In genomic region chr1:52364235-52364839, GRCh38 we compare ENCODE assay signal across 9 cellular contexts. TPM values are rescaled to one million over a fixed set of nuclear protein-coding genes. Genes with fewer than 3 reads are reported as not detected.
DNase-seq lines count a peak whose midpoint lies in the region; ATAC-seq, FAIRE-seq and TF ChIP-seq lines count a peak whose summit lies in the region.
"Had no signal": no experiment of that assay in that cellular context is flagged by ENCODE, and none has a peak within 500 bp of the region (broad histone marks: within the 10 kb centered on the region; RNA-seq: fewer than 3 reads in every experiment).

No MANE protein-coding gene starts in this region.

- H4K8ac ChIP-seq in H1 (ENCODE audit: extremely low read depth, insufficient read depth, low read length), result no peak overlapping the region

- no peak for TF ChIP-seq POLR2A in H1 (IDR thresholded peaks at IDR 0.05; ENCODE audit: control extremely low read depth in 1 of 2, low read depth in 2 of 2, low read length in 2 of 2)

- in situ Hi-C loops in GM13976 (cut with MboI; ENCODE audit: low sequenced_read_pairs, unreplicated experiment), result no loop called here

- H2BK120ac ChIP-seq in H1 (replicated peaks; ENCODE audit: low read depth, low read length), result no peak overlapping the region

- peaks cover 12% of the 10 kb centered on the region for H3K23me2 ChIP-seq in H1 (ENCODE audit: low read depth, low read length)

- H3K4me1 ChIP-seq in DOHH2 (ENCODE audit: control insufficient read depth, low read length), result peaks cover 21% of the 10 kb centered on the region
- H3K4me1 ChIP-seq in NT2/D1 (ENCODE audit: insufficient read depth, insufficient read length), result peaks cover 12% of the 10 kb centered on the region
- peaks cover 0 to 9% (median 5%) of the 10 kb centered on the region in 4 experiments for H3K4me1 ChIP-seq in H1 (replicated peaks in 1 of 4; ENCODE audit: control insufficient read depth in 3 of 4, insufficient read depth in 4 of 4, low read length in 3 of 4)
- no peaks in the 10 kb centered on the region for H3K4me1 ChIP-seq in parathyroid adenoma

- TF ChIP-seq EP300 in H1 (IDR thresholded peaks at IDR 0.05; ENCODE audit: borderline replicate concordance in 1 of 2, low read depth in 2 of 2, low read length in 2 of 2), result no peak

- WGBS in H1 (ENCODE audit: extremely low coverage in 1 of 2, insufficient coverage in 1 of 2, insufficient read length in 1 of 2, insufficient replicate concordance in 2 of 2, low coverage in 1 of 2, low lambda C conversion rate in 2 of 2, missing lambda C conversion rate in 1 of 2), 2 experiments, result 86% methylated on average over 5 of the region's 5 CpGs; no CpG with 5 or more reads in 1 of the 2 experiments

- H3K23ac ChIP-seq in H1 (ENCODE audit: insufficient read length), result no peak overlapping the region

- peak overlapping the region; percentile 82; the same call in 1 of the 2 replicates for H3K4me3 ChIP-seq in DOHH2 (ENCODE audit: low read length)
- H3K4me3 ChIP-seq in NT2/D1 (ENCODE audit: insufficient read length, low read depth), result peak overlapping the region; percentile 94
- H3K4me3 ChIP-seq in H1 (ENCODE audit: extremely low read depth in 1 of 4, insufficient read depth in 2 of 4, low read depth in 3 of 4, low read length in 4 of 4), result peak overlapping the region in 2 of 4 experiments; percentile 86 to 92; a peak in 2 of 8 replicates
- no peak overlapping the region for H3K4me3 ChIP-seq in parathyroid adenoma (ENCODE audit: low read depth, low read length)

- H3K79me2 ChIP-seq in DOHH2 (ENCODE audit: control insufficient read depth, low read length) (peaks cover 21% of the 10 kb centered on the region), H1 (ENCODE audit: control insufficient read depth in 1 of 2, insufficient read depth in 2 of 2, low read length in 2 of 2) (peaks cover 0 to 5% of the 10 kb centered on the region in 2 experiments; a peak in 1 of 4 replicates), parathyroid adenoma (peaks cover 3% of the 10 kb centered on the region)

- no peak overlapping the region for H2AFZ ChIP-seq in H1 (ENCODE audit: low read length)
- no peak overlapping the region for H2AFZ ChIP-seq in parathyroid adenoma

- H3K56ac ChIP-seq in H1 (replicated peaks; ENCODE audit: insufficient read length, low read depth, low read length), result no peak overlapping the region

- no peak for ATAC-seq in HG03520 (IDR thresholded peaks at IDR 0.05; ENCODE audit: unreplicated experiment)

- H4K5ac ChIP-seq in H1 (ENCODE audit: insufficient read length, low read depth, low read length), result no peak overlapping the region

- no peaks in the 10 kb centered on the region for H3K9me2 ChIP-seq in DOHH2 (replicated peaks; ENCODE audit: control insufficient read depth, low read length)

- H3K27ac ChIP-seq in DOHH2 (ENCODE audit: low read depth, low read length) (no peak overlapping the region), H1 (ENCODE audit: low read depth, low read length) (no peak overlapping the region), parathyroid adenoma (no peak overlapping the region)

- H3K27me3 ChIP-seq in DOHH2 (ENCODE audit: control insufficient read depth, low read length) (no peaks in the 10 kb centered on the region), NT2/D1 (ENCODE audit: insufficient read depth, insufficient read length) (no peaks in the 10 kb centered on the region), H1 (replicated peaks in 1 of 4; ENCODE audit: control insufficient read depth in 3 of 4, extremely low read depth in 1 of 4, insufficient read depth in 3 of 4, low read length in 3 of 4) (no peaks in the 10 kb centered on the region), parathyroid adenoma (ENCODE audit: control insufficient read depth, insufficient read depth, low read length) (no peaks in the 10 kb centered on the region)

- H4K20me1 ChIP-seq in DOHH2 (ENCODE audit: control insufficient read depth, insufficient read depth, low read depth, low read length) (no peaks in the 10 kb centered on the region), H1 (replicated peaks in 1 of 2; ENCODE audit: control insufficient read depth in 1 of 2, insufficient read depth in 2 of 2, low read length in 2 of 2) (peaks cover 3 to 9% of the 10 kb centered on the region in 2 experiments)

- H2BK20ac ChIP-seq in H1 (ENCODE audit: low read length), result no peak overlapping the region

- H3K4ac ChIP-seq in H1 (replicated peaks; ENCODE audit: insufficient read length, low read depth, low read length), result no peak overlapping the region

- H3K9ac ChIP-seq in NT2/D1 (ENCODE audit: insufficient read length, low read depth) (no peak overlapping the region), H1 (replicated peaks in 1 of 4; ENCODE audit: extremely low read depth in 1 of 4, low read depth in 3 of 4, low read length in 3 of 4) (no peak overlapping the region), parathyroid adenoma (no peak overlapping the region)

- TF ChIP-seq RAD21 in H1 (IDR thresholded peaks at IDR 0.05 in 1 of 2, conservative IDR thresholded peaks at IDR 0.05 in 1 of 2; ENCODE audit: low read depth in 2 of 2, low read length in 2 of 2), result no peak; a peak in 1 of 4 replicates

- DNase-seq in NT2/D1 (ENCODE audit: low read depth, low spot score), result no peak
- DNase-seq in H1 (ENCODE audit: low read depth in 1 of 2, low spot score in 2 of 2), result no peak
- DNase-seq in GM13976 (ENCODE audit: low spot score), result no peak
- DNase-seq in GOT3 (lab: John Stamatoyannopoulos, UW), result no peak
- DNase-seq in activated CD8-positive, alpha-beta memory T cell treated with anti-CD3 and anti-CD28 coated beads, Interleukin-2, amount 50 U/mL, for 4 hours, result no peak
- DNase-seq: NCI-H2029 treated with DMSO at 0.1 percent for 48 hours had no signal

- no peak overlapping the region for H2BK15ac ChIP-seq in H1 (ENCODE audit: low read length)

- H3F3A ChIP-seq in DOHH2 (ENCODE audit: control insufficient read depth, insufficient read depth), result peaks cover 5% of the 10 kb centered on the region; the same call in 1 of the 2 replicates

- no peak overlapping the region for H2BK12ac ChIP-seq in H1 (ENCODE audit: low read depth, low read length)

- H2BK5ac ChIP-seq in H1 (ENCODE audit: low read depth, low read length), result no peak overlapping the region

- POLR2A ChIA-PET in H1 (lab: Charles Lee; ENCODE audit: partially characterized antibody), result interaction anchor here (3.8 kb wide), 1 partner anchor 13 kb away, joined by 20 read pairs; no protein-coding TSS in a partner anchor

- H2AK5ac ChIP-seq in H1 (ENCODE audit: low read depth, low read length), result no peak overlapping the region

- H3K4me2 ChIP-seq in DOHH2 (ENCODE audit: low read length) (peak overlapping the region; percentile 93), H1 (ENCODE audit: insufficient read depth in 1 of 2, low read depth in 2 of 2, low read length in 2 of 2) (peak overlapping the region; percentile 86 to 99; a peak in 3 of 4 replicates), parathyroid adenoma (ENCODE audit: low read length) (peak overlapping the region; percentile 73)

- peaks cover 41% of the 10 kb centered on the region for H3K36me3 ChIP-seq in DOHH2 (ENCODE audit: control insufficient read depth, low read length)
- H3K36me3 ChIP-seq in NT2/D1 (ENCODE audit: insufficient read depth, insufficient read length, low read length), result peaks cover 50% of the 10 kb centered on the region
- H3K36me3 ChIP-seq in H1 (ENCODE audit: control insufficient read depth in 2 of 4, insufficient read depth in 4 of 4, low read length in 3 of 4), result peaks cover 7 to 30% (median 19%) of the 10 kb centered on the region in 4 experiments; a peak in 6 of 8 replicates
- H3K36me3 ChIP-seq in parathyroid adenoma (ENCODE audit: control insufficient read depth, insufficient read depth, low read length), result no peaks in the 10 kb centered on the region

- no peak overlapping the region for H4K91ac ChIP-seq in H1 (replicated peaks; ENCODE audit: insufficient read length, low read length)

- peaks cover 9% of the 10 kb centered on the region; the same call in 1 of the 2 replicates for H3K79me1 ChIP-seq in H1 (ENCODE audit: low read depth, low read length)

- no peak overlapping the region for H3K18ac ChIP-seq in H1 (ENCODE audit: extremely low read depth, low read length)

- no peak for FAIRE-seq in H1 (lab: Jason Lieb, UNC)

- CTCF ChIA-PET in H1 (lab: Charles Lee; ENCODE audit: partially characterized antibody), result interaction anchor here (0.6 to 1.0 kb wide), 3 partner anchors 13 to 16 kb away, joined by 3 to 4 read pairs (median 3); no protein-coding TSS in a partner anchor

- H3K9me3 ChIP-seq in DOHH2 (ENCODE audit: control insufficient read depth, insufficient read depth, low read length) (no peaks in the 10 kb centered on the region), NT2/D1 (ENCODE audit: insufficient read depth, low read length) (no peaks in the 10 kb centered on the region), H1 (ENCODE audit: insufficient read depth in 2 of 2, low read depth in 1 of 2, low read length in 1 of 2) (no peaks in the 10 kb centered on the region), parathyroid adenoma (ENCODE audit: control insufficient read depth, low read length) (no peaks in the 10 kb centered on the region)

- H3K14ac ChIP-seq in H1 (ENCODE audit: insufficient read length), result no peak overlapping the region

- TF ChIP-seq CTCF in DOHH2 (IDR thresholded peaks at IDR 0.05; ENCODE audit: low read depth, low read length, poor library complexity, severe bottlenecking), result peak; percentile 42
- peak; percentile 9 to 40 (median 11); a peak in 2 of 4 replicates for TF ChIP-seq CTCF in H1 (IDR thresholded peaks at IDR 0.05; ENCODE audit: control extremely low read depth in 1 of 3, insufficient read depth in 1 of 3, low read depth in 1 of 3, low read length in 3 of 3)
- TF ChIP-seq CTCF in parathyroid adenoma (IDR thresholded peaks at IDR 0.05), result no peak
- no peak for TF ChIP-seq CTCF in GM13976 (IDR thresholded peaks at IDR 0.05; ENCODE audit: borderline replicate concordance, control extremely low read depth, extremely low read depth, insufficient read depth, missing control alignments)

RNA-seq across cellular contexts. Expression of gene CC2D1B, which starts 1.7 kb away (rescaled TPM):
- total RNA-seq in H1 (2021; fragmentation: NEBNext Ultra II Directional; extraction: Animal tissue kit (Norgen Biotek cat#: 25700)), result 13.1 and 13.8 TPM in 2 replicates
- 7.4 and 9.2 TPM in 2 replicates for polyA plus RNA-seq in H1 (2011; rRNA removed)
- polyA plus RNA-seq in H1 (2011; cell fraction: cytosol; rRNA removed), result 8.9 TPM
- polyA plus RNA-seq in H1 (2011; cell fraction: nucleus; rRNA removed), result 38.0 TPM
- polyA plus RNA-seq in H1 (2012, experiment 1 of 2), result 9.9 to 14.7 TPM (median 14.0 TPM) in 4 replicates
- 10.1 TPM for polyA plus RNA-seq in H1 (2012, experiment 2 of 2)
- 8.6 TPM for polyA plus RNA-seq in H1 (2013, experiment 1 of 2)
- polyA plus RNA-seq in H1 (2013, experiment 2 of 2), result 7.5 TPM
- 8.8 and 10.7 TPM in 2 replicates for polyA minus RNA-seq in H1 (2011; rRNA and poly(A)+ RNA removed)
- polyA minus RNA-seq in H1 (2011; cell fraction: cytosol; rRNA and poly(A)+ RNA removed), result 9.1 TPM
- polyA minus RNA-seq in H1 (2011; cell fraction: nucleus; rRNA and poly(A)+ RNA removed), result 21.8 TPM

RNA-seq across cellular contexts. Expression of gene ORC1, which starts 39.9 kb away (rescaled TPM):
- total RNA-seq in H1 (2021; fragmentation: NEBNext Ultra II Directional; extraction: Animal tissue kit (Norgen Biotek cat#: 25700)), result 49.0 and 49.7 TPM in 2 replicates
- 32.4 and 36.9 TPM in 2 replicates for polyA plus RNA-seq in H1 (2011; rRNA removed)
- polyA plus RNA-seq in H1 (2011; cell fraction: cytosol; rRNA removed), result 41.1 TPM
- polyA plus RNA-seq in H1 (2011; cell fraction: nucleus; rRNA removed), result 42.9 TPM
- 39.1 to 50.4 TPM (median 42.9 TPM) in 4 replicates for polyA plus RNA-seq in H1 (2012, experiment 1 of 2)
- 22.3 TPM for polyA plus RNA-seq in H1 (2012, experiment 2 of 2)
- 28.4 TPM for polyA plus RNA-seq in H1 (2013, experiment 1 of 2)
- 25.2 TPM for polyA plus RNA-seq in H1 (2013, experiment 2 of 2)
- polyA minus RNA-seq in H1 (2011; rRNA and poly(A)+ RNA removed), result 67.7 and 79.8 TPM in 2 replicates
- 29.1 TPM for polyA minus RNA-seq in H1 (2011; cell fraction: cytosol; rRNA and poly(A)+ RNA removed)
- polyA minus RNA-seq in H1 (2011; cell fraction: nucleus; rRNA and poly(A)+ RNA removed), result 41.8 TPM

RNA-seq across cellular contexts. Expression of gene PRPF38A, which starts 40.1 kb away (rescaled TPM):
- total RNA-seq in H1 (2021; fragmentation: NEBNext Ultra II Directional; extraction: Animal tissue kit (Norgen Biotek cat#: 25700)), result 70.6 and 76.2 TPM in 2 replicates
- polyA plus RNA-seq in H1 (2011; rRNA removed), result 25.6 and 25.7 TPM in 2 replicates
- polyA plus RNA-seq in H1 (2011; cell fraction: cytosol; rRNA removed), result 30.6 TPM
- 39.2 TPM for polyA plus RNA-seq in H1 (2011; cell fraction: nucleus; rRNA removed)
- polyA plus RNA-seq in H1 (2012, experiment 1 of 2), result 42.7 to 61.2 TPM (median 51.9 TPM) in 4 replicates
- 6.7 TPM for polyA plus RNA-seq in H1 (2012, experiment 2 of 2)
- polyA plus RNA-seq in H1 (2013, experiment 1 of 2), result 48.1 TPM
- polyA plus RNA-seq in H1 (2013, experiment 2 of 2), result 44.3 TPM
- 36.3 and 41.1 TPM in 2 replicates for polyA minus RNA-seq in H1 (2011; rRNA and poly(A)+ RNA removed)
- polyA minus RNA-seq in H1 (2011; cell fraction: cytosol; rRNA and poly(A)+ RNA removed), result 19.3 TPM
- 57.3 TPM for polyA minus RNA-seq in H1 (2011; cell fraction: nucleus; rRNA and poly(A)+ RNA removed)

Comparison
In these comparisons a context has a peak if more than half of its experiments do, and no peak if none do; other contexts are left out.
1. CTCF ChIP-seq: peak in DOHH2 (single experiment) and H1 (3 of 3); none in parathyroid adenoma (single experiment) and GM13976 (single experiment).
2. Peak in every context shown above with its lines, with median percentiles within 50 percentile points of each other: H3K4me2 ChIP-seq.